ENCODE assay signal across 19 cellular contexts in genomic region chr5:59299006-59299405, GRCh38.
DNase-seq lines count a peak whose midpoint lies in the region; ATAC-seq and TF ChIP-seq lines count a peak whose summit lies in the region.
"Had no signal": no experiment of that assay in that cellular context is flagged by ENCODE, and none has a peak within 500 bp of the region (broad histone marks: within the 10 kb centered on the region; RNA-seq: fewer than 3 reads in every experiment).

No MANE protein-coding gene starts in this region.

- no peak for TF ChIP-seq CTCF in 22Rv1 (IDR thresholded peaks at IDR 0.05)
- no peak for TF ChIP-seq CTCF in esophagus muscularis mucosa (IDR thresholded peaks at IDR 0.05)
- no peak for TF ChIP-seq CTCF in nephron (IDR thresholded peaks at IDR 0.05; ENCODE audit: unreplicated experiment in 3 of 3)

- H3K4me1 Mint-ChIP-seq in nephron: peaks cover 46% of the 10 kb centered on the region

- H3K27me3 Mint-ChIP-seq in nephron (ENCODE audit: low read depth): no peaks in the 10 kb centered on the region
- H3K27me3 Mint-ChIP-seq: activated T-helper 17 cell treated with anti-CD3 and anti-CD28 coated beads, Interleukin-2, amount 50 U/mL, for 72 hours; central memory CD8-positive, alpha-beta T cell; stimulated activated naive CD8-positive, alpha-beta T cell treated with anti-CD3 and anti-CD28 coated beads, Interleukin-15, amount 100 ng/mL, for 72 hours had no signal

- no peak for ATAC-seq in GM18519 (IDR thresholded peaks at IDR 0.05; ENCODE audit: low FRiP score, unreplicated experiment)
- no peak for ATAC-seq in GM19035 (IDR thresholded peaks at IDR 0.05; ENCODE audit: unreplicated experiment)
- ATAC-seq in HG03139 (IDR thresholded peaks at IDR 0.05; ENCODE audit: unreplicated experiment): no peak
- ATAC-seq: activated T-helper 17 cell treated with anti-CD3 and anti-CD28 coated beads, Interleukin-2, amount 50 U/mL, for 72 hours; CD8-positive, alpha-beta T cell; natural killer cell; stimulated activated naive CD8-positive, alpha-beta T cell treated with anti-CD3 and anti-CD28 coated beads, Interleukin-15, amount 100 ng/mL, for 72 hours had no signal

- WGBS in esophagus muscularis mucosa: 35% methylated on average over 3 of the region's 3 CpGs

- peaks cover 18 to 51% (median 46%) of the 10 kb centered on the region in 4 donors for H3K4me1 ChIP-seq in esophagus muscularis mucosa

- peak; percentile 75 for DNase-seq in NCI-H69 (lab: John Stamatoyannopoulos, UW)
- DNase-seq in esophagus muscularis mucosa (ENCODE audit: extremely low spot score): no peak
- DNase-seq in NK-92 (lab: John Stamatoyannopoulos, UW; ENCODE audit: unreplicated experiment): no peak
- DNase-seq: activated CD4-positive, CD25-positive, alpha-beta regulatory T cell treated with anti-CD3 and anti-CD28 coated beads, Interleukin-2, amount 50 U/mL, for 72 hours; CD8-positive, alpha-beta T cell; effector CD8-positive, alpha-beta T cell; natural killer cell; NCI-H187; stimulated activated naive CD8-positive, alpha-beta T cell treated with anti-CD3 and anti-CD28 coated beads, Interleukin-15, amount 100 ng/mL, for 72 hours; T-helper 9 cell had no signal

- no peaks in the 10 kb centered on the region for H3K27me3 ChIP-seq in esophagus muscularis mucosa
- H3K27me3 ChIP-seq: SJCRH30 had no signal

- peak overlapping the region; percentile 53 to 79 (median 78) for H3K27ac Mint-ChIP-seq in nephron
- H3K27ac Mint-ChIP-seq: activated T-helper 17 cell treated with anti-CD3 and anti-CD28 coated beads, Interleukin-2, amount 50 U/mL, for 72 hours; CD8-positive, alpha-beta T cell; stimulated activated naive CD8-positive, alpha-beta T cell treated with anti-CD3 and anti-CD28 coated beads, Interleukin-15, amount 100 ng/mL, for 72 hours had no signal

- H3K36me3 Mint-ChIP-seq in nephron (ENCODE audit: low read depth): no peaks in the 10 kb centered on the region
- H3K36me3 Mint-ChIP-seq: CD8-positive, alpha-beta T cell; natural killer cell had no signal

- peak overlapping the region; percentile 88 for H3K27ac ChIP-seq in 22Rv1
- peak overlapping the region; percentile 55 to 75 (median 67) for H3K27ac ChIP-seq in esophagus muscularis mucosa (replicated peaks in 1 of 4)
- H3K27ac ChIP-seq: SJCRH30 had no signal

- no peak overlapping the region for H3K4me3 ChIP-seq in esophagus muscularis mucosa
- H3K4me3 ChIP-seq: lung, SJCRH30 had no signal

- no peak for TF ChIP-seq EP300 in esophagus muscularis mucosa (IDR thresholded peaks at IDR 0.05)

- intact Hi-C loops in esophagus muscularis mucosa (cut with DNase I): no loop called here

- no peak for TF ChIP-seq POLR2A in esophagus muscularis mucosa (IDR thresholded peaks at IDR 0.05; ENCODE audit: low read depth)

- no peaks in the 10 kb centered on the region for H3K9me3 ChIP-seq in esophagus muscularis mucosa
- H3K9me3 ChIP-seq: SJCRH30 had no signal

- H3K4me3 Mint-ChIP-seq in nephron: no peak overlapping the region
- H3K4me3 Mint-ChIP-seq: activated T-helper 17 cell treated with anti-CD3 and anti-CD28 coated beads, Interleukin-2, amount 50 U/mL, for 72 hours; CD8-positive, alpha-beta T cell; central memory CD8-positive, alpha-beta T cell; natural killer cell; stimulated activated naive CD8-positive, alpha-beta T cell treated with anti-CD3 and anti-CD28 coated beads, Interleukin-15, amount 100 ng/mL, for 72 hours had no signal

- H3K36me3 ChIP-seq in esophagus muscularis mucosa: no peaks in the 10 kb centered on the region
- H3K36me3 ChIP-seq: SJCRH30 had no signal

- peaks cover 10% of the 10 kb centered on the region for H3K9me3 Mint-ChIP-seq in nephron
- H3K9me3 Mint-ChIP-seq: activated T-helper 17 cell treated with anti-CD3 and anti-CD28 coated beads, Interleukin-2, amount 50 U/mL, for 72 hours; CD8-positive, alpha-beta T cell; central memory CD8-positive, alpha-beta T cell; natural killer cell had no signal
